22 cellular contexts compared by ENCODE assay signal in the genomic region with DNA sequence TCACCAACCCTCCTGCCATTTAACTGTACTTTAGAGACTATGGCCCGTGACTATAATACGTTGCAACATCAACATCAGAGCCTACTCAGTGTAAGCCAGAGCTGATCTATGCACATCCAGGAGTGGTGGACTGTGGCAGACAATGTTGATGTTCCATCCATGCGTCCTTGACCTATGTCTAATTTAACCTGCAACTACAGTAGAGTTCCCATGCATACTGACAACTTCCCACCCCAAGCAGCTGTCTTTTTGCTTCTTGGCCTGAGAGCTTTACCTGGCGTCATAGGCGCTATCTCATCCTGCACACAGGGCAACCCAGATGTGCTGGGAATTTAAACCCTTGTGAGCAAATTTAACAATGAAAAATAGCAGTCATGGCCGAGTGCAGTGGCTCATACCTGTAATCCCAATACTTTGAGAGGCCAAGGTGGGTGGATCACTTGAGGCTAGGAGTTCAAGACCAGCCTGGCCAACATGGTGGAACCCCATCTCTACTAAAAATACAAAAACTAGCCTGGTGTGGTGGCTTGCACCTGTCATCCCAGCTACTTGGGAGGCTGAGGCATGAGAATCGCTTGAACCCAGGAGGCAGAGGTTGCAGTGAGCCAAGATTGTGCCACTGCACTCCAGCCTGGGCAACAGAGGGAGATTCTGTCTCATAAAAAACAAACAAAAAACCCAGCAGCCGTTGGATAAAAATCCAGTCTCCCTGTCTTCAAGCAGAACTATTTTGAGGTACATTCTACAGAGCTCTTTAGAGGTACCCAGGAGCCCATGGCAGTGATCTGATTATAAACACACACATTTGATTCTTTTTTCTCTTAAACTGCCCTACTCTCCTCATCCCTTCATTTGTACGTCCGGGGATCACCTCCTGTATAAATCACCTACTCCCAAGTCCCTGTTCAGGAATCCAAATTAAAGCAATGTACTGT. TPM values are rescaled to one million over a fixed set of nuclear protein-coding genes. Genes with fewer than 3 reads are reported as not detected.
DNase-seq lines count a peak whose midpoint lies in the region; ATAC-seq and TF ChIP-seq lines count a peak whose summit lies in the region.
"Had no signal": no experiment of that assay in that cellular context is flagged by ENCODE, and none has a peak within 500 bp of the region (broad histone marks: within the 10 kb centered on the region; RNA-seq: fewer than 3 reads in every experiment).

No MANE protein-coding gene starts in this region.

- H3K27me3 ChIP-seq in liver (ENCODE audit: control insufficient read depth in 4 of 4, insufficient read depth in 4 of 4, low read length in 3 of 4) (no peaks in the 10 kb centered on the region), smooth muscle cell (ENCODE audit: low read depth) (no peaks in the 10 kb centered on the region)
- H3K27me3 ChIP-seq: BLaER1 treated with 17β-estradiol and CSF1 and Interleukin-3, amounts not matched to agents 10 nM and 100 nM; MG63 had no signal

- no peaks in the 10 kb centered on the region for H3F3A ChIP-seq in smooth muscle cell (ENCODE audit: low read depth)

- DNase-seq in Calu3 (no peak), WTC11 (ENCODE audit: low spot score) (no peak), smooth muscle cell (lab: John Stamatoyannopoulos, UW; ENCODE audit: unreplicated experiment) (no peak), immature natural killer cell (no peak), NCI-H748 (lab: John Stamatoyannopoulos, UW; ENCODE audit: unreplicated experiment) (no peak)
- no peak for DNase-seq in stimulated activated CD8-positive, alpha-beta memory T cell treated with anti-CD3 and anti-CD28 coated beads, Interleukin-4, amount 100 ng/mL, for 48 hours
- DNase-seq: CD4-positive, alpha-beta T cell; GM23248; H7; KBM-7; MG63; NCI-H1105 treated with DMSO at 0.1 percent for 48 hours; NCI-H146; NCI-H2029; NCI-H2227 treated with DMSO at 0.1 percent for 48 hours; NCI-H510A; NCI-H69; PC-3; Right ventricle myocardium superior; RPMI8226 had no signal

- CTCF ChIA-PET in Calu3 (lab: Charles Lee) = interaction anchor here (0.6 kb wide), 1 partner anchor 15 kb away, joined by 3 read pairs; no protein-coding TSS in a partner anchor
- CTCF ChIA-PET in WTC11 (lab: Charles Lee) = interaction anchor here (0.9 kb wide), 1 partner anchor 141 kb away, joined by 3 read pairs; no protein-coding TSS in a partner anchor

- H3K4me3 ChIP-seq in liver (ENCODE audit: low read depth in 1 of 3, low read length in 3 of 3) (peak overlapping the region in 1 of 3 donors; percentile 21), smooth muscle cell (no peak overlapping the region)
- H3K4me3 ChIP-seq: BLaER1 treated with 17β-estradiol and CSF1 and Interleukin-3, amounts not matched to agents 10 nM and 100 nM; GM23248; MG63 had no signal

- H3K27ac ChIP-seq in liver (ENCODE audit: low read depth in 1 of 2, low read length in 2 of 2) = peak overlapping the region; percentile 60 to 72
- peak overlapping the region; percentile 29 for H3K27ac ChIP-seq in smooth muscle cell (ENCODE audit: low read depth)
- H3K27ac ChIP-seq: BLaER1 treated with 17β-estradiol and CSF1 and Interleukin-3, amounts not matched to agents 10 nM and 100 nM; GM23248 had no signal

- no peaks in the 10 kb centered on the region for H4K20me1 ChIP-seq in smooth muscle cell (ENCODE audit: low read depth)
- H4K20me1 ChIP-seq: BLaER1 treated with 17β-estradiol and CSF1 and Interleukin-3, amounts not matched to agents 10 nM and 100 nM had no signal

- H3K9ac ChIP-seq in liver (ENCODE audit: low read depth in 1 of 2, low read length in 2 of 2) = peak overlapping the region in 1 of 2 donors; percentile 24
- H3K9ac ChIP-seq in smooth muscle cell (ENCODE audit: low read depth) = no peak overlapping the region
- H3K9ac ChIP-seq: BLaER1 treated with 17β-estradiol and CSF1 and Interleukin-3, amounts not matched to agents 10 nM and 100 nM; GM23248 had no signal

- TF ChIP-seq RAD21 in liver (IDR thresholded peaks at IDR 0.05) = no peak

- POLR2A ChIA-PET in WTC11 (lab: Charles Lee) = no interaction called here

- H3K9me3 ChIP-seq in liver (ENCODE audit: control insufficient read depth in 4 of 4, low read length in 3 of 4) (no peaks in the 10 kb centered on the region), smooth muscle cell (replicated peaks; ENCODE audit: low read depth) (no peaks in the 10 kb centered on the region)

- H3K4me3 Mint-ChIP-seq in Calu3 (ENCODE audit: low read depth, unreplicated experiment) (no peak overlapping the region), WTC11 (no peak overlapping the region), immature natural killer cell (no peak overlapping the region)
- H3K4me3 Mint-ChIP-seq: CD4-positive, alpha-beta T cell had no signal

- no peaks in the 10 kb centered on the region for H3K79me2 ChIP-seq in smooth muscle cell (ENCODE audit: low read depth)

- intact Hi-C loops in Calu3 (cut with micrococcal nuclease; ENCODE audit: unreplicated experiment) = loop anchor here (5.0 kb wide), 2 partner anchors 48 to 78 kb away; no protein-coding TSS in a partner anchor

- TF ChIP-seq CTCF in Calu3 (IDR thresholded peaks at IDR 0.05; ENCODE audit: unreplicated experiment) = no peak
- no peak for TF ChIP-seq CTCF in WTC11 (IDR thresholded peaks at IDR 0.05)
- no peak for TF ChIP-seq CTCF in liver (IDR thresholded peaks at IDR 0.05; ENCODE audit: low read depth, low read length, missing input control)
- no peak for TF ChIP-seq CTCF in smooth muscle cell (IDR thresholded peaks at IDR 0.05; ENCODE audit: borderline replicate concordance, insufficient read depth, poor library complexity, severe bottlenecking)

- H3K4me2 ChIP-seq in smooth muscle cell = no peak overlapping the region
- H3K4me2 ChIP-seq: BLaER1 treated with 17β-estradiol and CSF1 and Interleukin-3, amounts not matched to agents 10 nM and 100 nM had no signal

- H3K9me3 Mint-ChIP-seq in Calu3 (ENCODE audit: low read depth, unreplicated experiment) (no peaks in the 10 kb centered on the region), WTC11 (peaks cover 10% of the 10 kb centered on the region), immature natural killer cell (no peaks in the 10 kb centered on the region)
- H3K9me3 Mint-ChIP-seq: CD4-positive, alpha-beta T cell had no signal

- H3K36me3 ChIP-seq in liver (ENCODE audit: control insufficient read depth in 4 of 4, insufficient read depth in 3 of 4, low read depth in 1 of 4, low read length in 3 of 4) (no peaks in the 10 kb centered on the region), smooth muscle cell (ENCODE audit: low read depth) (no peaks in the 10 kb centered on the region)
- H3K36me3 ChIP-seq: BLaER1 treated with 17β-estradiol and CSF1 and Interleukin-3, amounts not matched to agents 10 nM and 100 nM had no signal

- no TSS peak for BruUV-seq in Calu3 (replicated peaks; lab: Mats Ljungman, UMichigan)

- no peak for ATAC-seq in WTC11
- ATAC-seq: PC-3 had no signal

- H3K36me3 Mint-ChIP-seq in Calu3 (ENCODE audit: insufficient read depth, unreplicated experiment) (peaks cover 15% of the 10 kb centered on the region), WTC11 (no peaks in the 10 kb centered on the region), immature natural killer cell (no peaks in the 10 kb centered on the region)

- 72% methylated on average over 10 of the region's 10 CpGs for WGBS in liver
- 86% methylated on average over 10 of the region's 10 CpGs for WGBS in smooth muscle cell (ENCODE audit: low lambda C conversion rate)

- peak overlapping the region; percentile 42 for H3K27ac Mint-ChIP-seq in Calu3 (ENCODE audit: unreplicated experiment)
- H3K27ac Mint-ChIP-seq in WTC11 = no peak overlapping the region
- no peak overlapping the region for H3K27ac Mint-ChIP-seq in immature natural killer cell
- H3K27ac Mint-ChIP-seq: CD4-positive, alpha-beta T cell had no signal

- H2AFZ ChIP-seq in smooth muscle cell (ENCODE audit: low read depth) = no peak overlapping the region
- H2AFZ ChIP-seq: GM23248 had no signal

- H3K4me1 Mint-ChIP-seq in Calu3 (ENCODE audit: low read depth, unreplicated experiment) (peaks cover 32% of the 10 kb centered on the region), WTC11 (peaks cover 24% of the 10 kb centered on the region), immature natural killer cell (no peaks in the 10 kb centered on the region)

- H3K4me1 ChIP-seq in liver (ENCODE audit: control insufficient read depth in 4 of 4, insufficient read depth in 4 of 4, low read length in 3 of 4) (peaks cover 2 to 24% (median 8%) of the 10 kb centered on the region in 4 donors), smooth muscle cell (ENCODE audit: low read depth) (peaks cover 7% of the 10 kb centered on the region)

- H3K27me3 Mint-ChIP-seq in Calu3 (ENCODE audit: unreplicated experiment) (no peaks in the 10 kb centered on the region), WTC11 (ENCODE audit: low read depth) (peaks cover 25% of the 10 kb centered on the region; the same call in 1 of the 2 replicates), immature natural killer cell (ENCODE audit: low read depth in 3 of 3) (peaks cover 0 to 6% (median 4%) of the 10 kb centered on the region in 3 donors)

TF ChIP-seq in WTC11, 78 proteins besides CTCF, POLR2A, EP300 and RAD21:
- TF ChIP-seq SP1 (CRISPR knock-in tag; conservative IDR thresholded peaks at IDR 0.05) = no peak
- peak; percentile 73 for TF ChIP-seq GABPB1 (CRISPR knock-in tag; IDR thresholded peaks at IDR 0.05)

TF ChIP-seq in liver, 16 proteins besides CTCF, POLR2A, EP300 and RAD21:
- TF ChIP-seq SP1 (IDR thresholded peaks at IDR 0.05) (no peak), YY1 (IDR thresholded peaks at IDR 0.05) (no peak), FOXA2 (IDR thresholded peaks at IDR 0.05) (no peak), FOXA1 (IDR thresholded peaks at IDR 0.05) (no peak), NR2F2 (IDR thresholded peaks at IDR 0.05) (no peak), HNF4G (IDR thresholded peaks at IDR 0.05) (no peak), JUND (IDR thresholded peaks at IDR 0.05) (no peak), GABPA (IDR thresholded peaks at IDR 0.05 in 1 of 2, conservative IDR thresholded peaks at IDR 0.05 in 1 of 2) (no peak)
- TF ChIP-seq, protein P1, sequence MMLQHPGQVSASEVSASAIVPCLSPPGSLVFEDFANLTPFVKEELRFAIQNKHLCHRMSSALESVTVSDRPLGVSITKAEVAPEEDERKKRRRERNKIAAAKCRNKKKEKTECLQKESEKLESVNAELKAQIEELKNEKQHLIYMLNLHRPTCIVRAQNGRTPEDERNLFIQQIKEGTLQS (IDR thresholded peaks at IDR 0.05) = no peak

RNA-seq across cellular contexts. Expression of a gene that starts 22.0 kb away (rescaled TPM):
- total RNA-seq in Calu3 (2022) (96.5 and 103 TPM in 2 replicates), WTC11 (2021) (23.9 to 26.9 TPM (median 24.6 TPM) in 3 replicates), liver (10 to 100 TPM; 14.7 to 23.8 TPM), smooth muscle cell (207 and 237 TPM in 2 replicates)
- polyA plus RNA-seq in liver (10 to 100 TPM; 36.8 to 57.8 TPM), smooth muscle cell (70.9 and 187 TPM in 2 replicates), immature natural killer cell (under 1 TPM in 2 of 3 donors, not detected in 1; 0.46 to 0.92 TPM)
